Comparison of ENCODE assay signal across 1 cellular context in genomic region chr10:90920986-90921643, GRCh38.
TF ChIP-seq lines count a peak whose summit lies in the region.

Gene ANKRD1, minus strand, starts transcription at chr10:90921087. Its CDS starts 60 bp downstream, at chr10:90921027.

TF ChIP-seq in HepG2, 621 proteins besides CTCF, POLR2A, EP300 and RAD21 (continued from another document and continues in another):
- no peak for TF ChIP-seq ZNF512B (CRISPR knock-in tag; IDR thresholded peaks at IDR 0.05; ENCODE audit: borderline replicate concordance)
- TF ChIP-seq PPARG (CRISPR knock-in tag; conservative IDR thresholded peaks at IDR 0.05), result no peak; the same call in 1 of the 2 replicates
- TF ChIP-seq GFI1 (CRISPR knock-in tag; IDR thresholded peaks at IDR 0.05; ENCODE audit: borderline replicate concordance), result no peak
- no peak for TF ChIP-seq RAD51 (IDR thresholded peaks at IDR 0.05; ENCODE audit: borderline replicate concordance)
- peak; percentile 78 for TF ChIP-seq PATZ1 (CRISPR knock-in tag; IDR thresholded peaks at IDR 0.05)
- peak; percentile 87; the same call in 1 of the 2 replicates for TF ChIP-seq HMG20A (CRISPR knock-in tag; IDR thresholded peaks at IDR 0.05; ENCODE audit: borderline replicate concordance)
- TF ChIP-seq TP53 (CRISPR knock-in tag; conservative IDR thresholded peaks at IDR 0.05), result no peak
- no peak for TF ChIP-seq ZNF10 (CRISPR knock-in tag; IDR thresholded peaks at IDR 0.05; ENCODE audit: borderline replicate concordance, low read depth)
- no peak for TF ChIP-seq MATR3 (CRISPR knock-in tag; IDR thresholded peaks at IDR 0.05)
- 0 out of 2 replicates have a peak, but pooled peaks have one; percentile 64 for TF ChIP-seq HOXD1 (CRISPR knock-in tag; IDR thresholded peaks at IDR 0.05)
- no peak for TF ChIP-seq ZNF646 (CRISPR knock-in tag; IDR thresholded peaks at IDR 0.05)
- TF ChIP-seq ZNF670 (CRISPR knock-in tag; IDR thresholded peaks at IDR 0.05; ENCODE audit: borderline replicate concordance), result 0 out of 2 replicates have a peak, but pooled peaks have one; percentile 75
- no peak for TF ChIP-seq ZNF607 (CRISPR knock-in tag; IDR thresholded peaks at IDR 0.05; ENCODE audit: borderline replicate concordance)
- peak; percentile 71 for TF ChIP-seq TBL1XR1 (IDR thresholded peaks at IDR 0.05; ENCODE audit: borderline replicate concordance, low read length, partially characterized antibody)
- TF ChIP-seq MEIS1 (CRISPR knock-in tag; IDR thresholded peaks at IDR 0.05; ENCODE audit: borderline replicate concordance), result peak; percentile 94; the same call in 1 of the 2 replicates
- TF ChIP-seq ZNF275 (CRISPR knock-in tag; IDR thresholded peaks at IDR 0.05; ENCODE audit: borderline replicate concordance), result no peak
- peak; percentile 86 for TF ChIP-seq HDAC2 (CRISPR knock-in tag; IDR thresholded peaks at IDR 0.05)
- no peak for TF ChIP-seq ZNF282 (IDR thresholded peaks at IDR 0.05; ENCODE audit: partially characterized antibody)
- TF ChIP-seq STAT6 (CRISPR knock-in tag; IDR thresholded peaks at IDR 0.05; ENCODE audit: borderline replicate concordance), result peak; percentile 53; the same call in 1 of the 2 replicates
- TF ChIP-seq ZNF33B (CRISPR knock-in tag; IDR thresholded peaks at IDR 0.05), result no peak
- peak; percentile 81 for TF ChIP-seq ZNF605 (CRISPR knock-in tag; IDR thresholded peaks at IDR 0.05)
- TF ChIP-seq NPAS2 (CRISPR knock-in tag; IDR thresholded peaks at IDR 0.05; ENCODE audit: borderline replicate concordance), result no peak
- no peak for TF ChIP-seq CSRNP2 (CRISPR knock-in tag; conservative IDR thresholded peaks at IDR 0.05; ENCODE audit: low read depth)
- no peak for TF ChIP-seq TIGD3 (CRISPR knock-in tag; IDR thresholded peaks at IDR 0.05; ENCODE audit: borderline replicate concordance)
- peak; percentile 68; the same call in 1 of the 2 replicates for TF ChIP-seq ZMYM4 (CRISPR knock-in tag; IDR thresholded peaks at IDR 0.05)
- TF ChIP-seq SALL1 (CRISPR knock-in tag; IDR thresholded peaks at IDR 0.05), result peak; percentile 85
- no peak for TF ChIP-seq HIVEP1 (CRISPR knock-in tag; IDR thresholded peaks at IDR 0.05)
- no peak for TF ChIP-seq ZNF841 (CRISPR knock-in tag; IDR thresholded peaks at IDR 0.05; ENCODE audit: borderline replicate concordance)
- no peak for TF ChIP-seq ZNF891 (CRISPR knock-in tag; IDR thresholded peaks at IDR 0.05)
- TF ChIP-seq BCL6 (CRISPR knock-in tag; IDR thresholded peaks at IDR 0.05), result peak; percentile 69
- TF ChIP-seq NFYC (CRISPR knock-in tag; IDR thresholded peaks at IDR 0.05), result peak; percentile 15; the same call in 1 of the 2 replicates
- TF ChIP-seq ASH2L (IDR thresholded peaks at IDR 0.05; ENCODE audit: insufficient read length, low read depth, low read length), result peak; percentile 59
- TF ChIP-seq ZBTB42 (CRISPR knock-in tag; IDR thresholded peaks at IDR 0.05), result no peak
- TF ChIP-seq NFE2 (CRISPR knock-in tag; IDR thresholded peaks at IDR 0.05), result peak; percentile 21; the same call in 1 of the 2 replicates
- TF ChIP-seq RARA (CRISPR knock-in tag; IDR thresholded peaks at IDR 0.05), result peak; percentile 88
- TF ChIP-seq PHF21A (CRISPR knock-in tag; IDR thresholded peaks at IDR 0.05), result peak; percentile 54; the same call in 1 of the 2 replicates
- TF ChIP-seq FOXA3 (CRISPR knock-in tag; IDR thresholded peaks at IDR 0.05), result peak; percentile 97
- TF ChIP-seq CHD2 (IDR thresholded peaks at IDR 0.05; ENCODE audit: low read depth, low read length), result no peak
- no peak for TF ChIP-seq RORA (CRISPR knock-in tag; IDR thresholded peaks at IDR 0.05)
- TF ChIP-seq ZSCAN5A (CRISPR knock-in tag; IDR thresholded peaks at IDR 0.05; ENCODE audit: borderline replicate concordance), result 0 out of 2 replicates have a peak, but pooled peaks have one; percentile 26
- TF ChIP-seq ZNF24 (IDR thresholded peaks at IDR 0.05), result no peak
- no peak for TF ChIP-seq HNRNPUL1 (IDR thresholded peaks at IDR 0.05; ENCODE audit: low read depth, low read length)
- TF ChIP-seq KLF11 (CRISPR knock-in tag; IDR thresholded peaks at IDR 0.05), result no peak
- no peak for TF ChIP-seq MEF2D (CRISPR knock-in tag; IDR thresholded peaks at IDR 0.05)
- peak; percentile 45; the same call in 1 of the 2 replicates for TF ChIP-seq GATAD1 (CRISPR knock-in tag; IDR thresholded peaks at IDR 0.05)
- TF ChIP-seq NKX3-1 (CRISPR knock-in tag; IDR thresholded peaks at IDR 0.05), result 0 out of 2 replicates have a peak, but pooled peaks have one; percentile 52
- TF ChIP-seq FOXJ3 (CRISPR knock-in tag; IDR thresholded peaks at IDR 0.05; ENCODE audit: borderline replicate concordance), result peak; percentile 68
